In the genomic region with DNA sequence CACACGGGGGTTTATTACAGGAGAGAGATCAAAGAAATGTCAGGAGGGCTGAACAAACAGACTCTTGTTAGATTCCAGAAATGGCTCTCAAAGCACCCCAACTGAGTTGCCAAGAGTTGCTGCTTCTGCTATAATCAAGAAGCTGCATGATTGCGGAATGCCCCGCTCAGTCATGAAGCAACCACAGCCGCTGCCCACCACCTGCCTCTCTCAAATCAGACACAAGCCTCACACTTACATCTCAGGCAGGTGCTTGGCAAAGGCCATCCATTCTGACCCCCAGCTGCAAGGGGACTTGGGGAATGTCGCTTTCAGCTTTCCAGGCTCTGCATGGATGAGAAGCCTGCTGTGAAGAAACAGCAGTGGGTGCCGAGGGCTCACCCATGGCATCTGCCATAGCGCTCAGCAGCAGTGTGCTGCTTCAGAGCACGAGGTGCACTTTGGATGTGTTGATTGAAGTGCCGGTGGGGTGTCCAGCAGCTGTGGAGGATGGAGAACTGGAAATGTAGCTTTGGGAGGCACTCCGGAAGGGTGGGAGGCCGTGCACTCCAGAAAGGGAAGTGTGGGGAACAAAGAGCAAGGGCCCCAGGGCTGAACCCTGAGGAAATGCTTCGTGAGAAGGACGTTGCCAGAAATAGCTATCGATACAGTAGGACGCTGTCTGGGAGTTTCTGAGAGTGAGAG, we compare ENCODE assay signal across 8 cellular contexts. TPM values are rescaled to one million over a fixed set of nuclear protein-coding genes. Genes with fewer than 3 reads are reported as not detected.
A peak's percentile ranks its signal among the peaks of the same experiment; 100 is the strongest.
DNase-seq lines count a peak whose midpoint lies in the region; ATAC-seq and TF ChIP-seq lines count a peak whose summit lies in the region.

No MANE protein-coding gene starts in this region.

- WGBS in right lobe of liver (ENCODE audit: insufficient coverage, low coverage, low lambda C conversion rate, missing lambda C conversion rate): 32% methylated on average over 12 of the region's 15 CpGs

- TF ChIP-seq POLR2A in right lobe of liver (IDR thresholded peaks at IDR 0.05) (no peak), uterus (IDR thresholded peaks at IDR 0.05) (no peak)

- H3K9me3 Mint-ChIP-seq in natural killer cell: no peaks in the 10 kb centered on the region
- H3K9me3 Mint-ChIP-seq in natural killer cell treated with Interleukin-12 subunit alpha and Interleukin-12 subunit beta and Interleukin-15 and Interleukin-18, amount 100 ng/mL, for 72 hours: no peaks in the 10 kb centered on the region

- TF ChIP-seq CTCF in natural killer cell (IDR thresholded peaks at IDR 0.05) (no peak), right lobe of liver (IDR thresholded peaks at IDR 0.05) (no peak), uterus (IDR thresholded peaks at IDR 0.05) (no peak)

- no peaks in the 10 kb centered on the region for H3K36me3 ChIP-seq in right lobe of liver
- no peaks in the 10 kb centered on the region for H3K36me3 ChIP-seq in uterus

- H3K27ac ChIP-seq in right lobe of liver (no peak overlapping the region), uterus (peak overlapping the region; percentile 20 to 52)

- H3K27me3 ChIP-seq in right lobe of liver (no peaks in the 10 kb centered on the region), uterus (no peaks in the 10 kb centered on the region)

- ATAC-seq in natural killer cell: peak in 2 of 3 donors; percentile 38
- ATAC-seq in natural killer cell treated with Interleukin-12 subunit alpha and Interleukin-12 subunit beta and Interleukin-15 and Interleukin-18, amount 100 ng/mL, for 72 hours: no peak
- ATAC-seq in T-helper 17 cell: peak; percentile 30
- ATAC-seq in right lobe of liver: peak; percentile 72 to 78 (median 74)
- no peak for ATAC-seq in HG03521 (IDR thresholded peaks at IDR 0.05; ENCODE audit: unreplicated experiment)
- no peak for ATAC-seq in HG03139 (IDR thresholded peaks at IDR 0.05; ENCODE audit: unreplicated experiment)

- H3K9me3 ChIP-seq in T-helper 17 cell (ENCODE audit: control insufficient read depth, low read length, poor library complexity, severe bottlenecking): no peaks in the 10 kb centered on the region
- no peaks in the 10 kb centered on the region for H3K9me3 ChIP-seq in right lobe of liver
- no peaks in the 10 kb centered on the region for H3K9me3 ChIP-seq in uterus

- no peaks in the 10 kb centered on the region for H3K36me3 Mint-ChIP-seq in natural killer cell
- H3K36me3 Mint-ChIP-seq in natural killer cell treated with Interleukin-12 subunit alpha and Interleukin-12 subunit beta and Interleukin-15 and Interleukin-18, amount 100 ng/mL, for 72 hours: no peaks in the 10 kb centered on the region
- H3K36me3 Mint-ChIP-seq in T-helper 17 cell (ENCODE audit: low read depth): no peaks in the 10 kb centered on the region

- H3K4me3 Mint-ChIP-seq in natural killer cell (no peak overlapping the region), T-helper 17 cell (peak overlapping the region; percentile 77)
- no peak overlapping the region for H3K4me3 Mint-ChIP-seq in natural killer cell treated with Interleukin-12 subunit alpha and Interleukin-12 subunit beta and Interleukin-15 and Interleukin-18, amount 100 ng/mL, for 72 hours

- H3K4me3 ChIP-seq in right lobe of liver (no peak overlapping the region), uterus (no peak overlapping the region)

- H3K27ac Mint-ChIP-seq in natural killer cell (peak overlapping the region in 1 of 2 donors; percentile 52), T-helper 17 cell (peak overlapping the region; percentile 83)
- H3K27ac Mint-ChIP-seq in natural killer cell treated with Interleukin-12 subunit alpha and Interleukin-12 subunit beta and Interleukin-15 and Interleukin-18, amount 100 ng/mL, for 72 hours: no peak overlapping the region

- peaks cover 9 to 12% of the 10 kb centered on the region in 2 donors for H3K27me3 Mint-ChIP-seq in natural killer cell (ENCODE audit: low read depth in 2 of 2)
- H3K27me3 Mint-ChIP-seq in natural killer cell treated with Interleukin-12 subunit alpha and Interleukin-12 subunit beta and Interleukin-15 and Interleukin-18, amount 100 ng/mL, for 72 hours: peaks cover 14 to 19% of the 10 kb centered on the region in 2 donors
- H3K27me3 Mint-ChIP-seq in T-helper 17 cell: no peaks in the 10 kb centered on the region

- H3K4me1 ChIP-seq in right lobe of liver (no peaks in the 10 kb centered on the region), uterus (no peaks in the 10 kb centered on the region)

- H3K4me1 Mint-ChIP-seq in natural killer cell (peaks cover 9 to 15% of the 10 kb centered on the region in 2 donors), T-helper 17 cell (peaks cover 33% of the 10 kb centered on the region)
- peaks cover 8 to 14% of the 10 kb centered on the region in 2 donors for H3K4me1 Mint-ChIP-seq in natural killer cell treated with Interleukin-12 subunit alpha and Interleukin-12 subunit beta and Interleukin-15 and Interleukin-18, amount 100 ng/mL, for 72 hours (ENCODE audit: low read depth in 2 of 2)

- intact Hi-C loops in natural killer cell (cut with micrococcal nuclease): no loop called here
- intact Hi-C loops in right lobe of liver (cut with DNase I): no loop called here
- intact Hi-C loops in uterus (cut with DNase I; ENCODE audit: low total_unique reads): no loop called here

- DNase-seq in natural killer cell (no peak), T-helper 17 cell (no peak), right lobe of liver (peak in 1 of 3 donors; percentile 50), uterus (peak in 1 of 2 donors; percentile 42)
- no peak for DNase-seq in natural killer cell treated with Interleukin-12 subunit alpha and Interleukin-12 subunit beta and Interleukin-15 and Interleukin-18, amount 100 ng/mL, for 72 hours (ENCODE audit: low spot score)
- DNase-seq in activated effector memory CD4-positive, alpha-beta T cell treated with Interleukin-2 at 50 U/mL for 16 hours: no peak

RNA-seq across cellular contexts. Expression of a gene that starts 37.7 kb away (rescaled TPM):
- total RNA-seq in natural killer cell (not detected), T-helper 17 cell (not detected), right lobe of liver (not detected), uterus (not detected)
- total RNA-seq in natural killer cell treated with Interleukin-12 subunit alpha and Interleukin-12 subunit beta and Interleukin-15 and Interleukin-18, amount 100 ng/mL, for 72 hours: not detected

RNA-seq across cellular contexts. Expression of a gene that starts 51.2 kb away (rescaled TPM):
- total RNA-seq in natural killer cell (10 to 100 TPM; 12.2 to 20.2 (median 17.2) TPM), T-helper 17 cell (10 to 100 TPM; 11.9 to 14.0 TPM), right lobe of liver (10 to 100 TPM in 5 of 6 experiments, 1 to 10 TPM in 1; 9.3 to 17.8 (median 14.4) TPM), uterus (10 to 100 TPM in 2 of 4 donors, 1 to 10 TPM in 2; 4.1 to 24.4 (median 10.5) TPM)
- total RNA-seq in natural killer cell treated with Interleukin-12 subunit alpha and Interleukin-12 subunit beta and Interleukin-15 and Interleukin-18, amount 100 ng/mL, for 72 hours: 10 to 100 TPM; 11.7 to 14.6 TPM

Comparison
In these comparisons a context has a peak if more than half of its experiments do, and no peak if none do; other contexts are left out.
1. ATAC-seq: peak in natural killer cell (2 of 3), T-helper 17 cell (single experiment) and right lobe of liver (4 of 4); none in natural killer cell treated with Interleukin-12 subunit alpha and Interleukin-12 subunit beta and Interleukin-15 and Interleukin-18, amount 100 ng/mL, for 72 hours (0 of 2), HG03521 (single experiment) and HG03139 (single experiment).
2. H3K27ac ChIP-seq: peak in uterus (2 of 2); none in right lobe of liver (0 of 3).